Comparison of ENCODE assay signal across 9 cellular contexts in genomic region chr5:180072556-180072955, GRCh38. TPM values are rescaled to one million over a fixed set of nuclear protein-coding genes. Genes with fewer than 3 reads are reported as not detected.
DNase-seq lines count a peak whose midpoint lies in the region; ATAC-seq, FAIRE-seq and TF ChIP-seq lines count a peak whose summit lies in the region.
"Had no signal": no experiment of that assay in that cellular context is flagged by ENCODE, and none has a peak within 500 bp of the region (broad histone marks: within the 10 kb centered on the region; RNA-seq: fewer than 3 reads in every experiment).

No MANE protein-coding gene starts in this region.

- no peak overlapping the region for H2AK5ac ChIP-seq in mesenchymal stem cell (ENCODE audit: low read length, severe bottlenecking)

- H4K20me1 ChIP-seq in hepatocyte (ENCODE audit: insufficient read depth, poor library complexity, severe bottlenecking): peaks cover 28% of the 10 kb centered on the region
- peaks cover 32% of the 10 kb centered on the region for H4K20me1 ChIP-seq in smooth muscle cell (ENCODE audit: low read depth)

- H3K36me3 ChIP-seq in hepatocyte (replicated peaks; ENCODE audit: insufficient read depth, low read depth) (no peaks in the 10 kb centered on the region), spleen (no peaks in the 10 kb centered on the region), mesenchymal stem cell (ENCODE audit: control insufficient read depth in 1 of 2, insufficient read depth in 2 of 2, low read depth in 1 of 2, low read length in 2 of 2) (no peaks in the 10 kb centered on the region), smooth muscle cell (ENCODE audit: low read depth) (no peaks in the 10 kb centered on the region)

- FAIRE-seq in RCC 7860 (lab: Jason Lieb, UNC): no peak
- FAIRE-seq: urothelium cell line had no signal

- H3K23ac ChIP-seq in mesenchymal stem cell (ENCODE audit: low read length in 2 of 2): no peak overlapping the region

- CTCF ChIA-PET in activated CD4-positive, alpha-beta T cell treated with anti-CD3 and anti-CD28 coated beads for 36 hours (lab: Charles Lee): no interaction called here
- CTCF ChIA-PET in WTC11 (lab: Charles Lee): no interaction called here

- H3K4ac ChIP-seq in mesenchymal stem cell (ENCODE audit: low read depth in 1 of 2, low read length in 2 of 2): no peak overlapping the region

- H3K27me3 Mint-ChIP-seq in activated CD4-positive, alpha-beta T cell treated with anti-CD3 and anti-CD28 coated beads for 36 hours: no peaks in the 10 kb centered on the region
- H3K27me3 Mint-ChIP-seq in WTC11 (ENCODE audit: low read depth): peaks cover 40% of the 10 kb centered on the region

- peaks cover 2% of the 10 kb centered on the region for H3K9me3 Mint-ChIP-seq in activated CD4-positive, alpha-beta T cell treated with anti-CD3 and anti-CD28 coated beads for 36 hours (ENCODE audit: low read depth)
- peaks cover 13% of the 10 kb centered on the region for H3K9me3 Mint-ChIP-seq in WTC11

- no peak overlapping the region for H2BK12ac ChIP-seq in mesenchymal stem cell (ENCODE audit: low read length in 2 of 2)

- H3K14ac ChIP-seq in mesenchymal stem cell (ENCODE audit: low read length in 2 of 2): no peak overlapping the region

- peak overlapping the region; percentile 100 for H3K27ac ChIP-seq in hepatocyte
- peak overlapping the region in 6 of 8 donors; percentile 96 to 98 (median 97) for H3K27ac ChIP-seq in spleen
- H3K27ac ChIP-seq in mesenchymal stem cell (ENCODE audit: low read length, poor library complexity, severe bottlenecking): no peak overlapping the region
- no peak overlapping the region for H3K27ac ChIP-seq in smooth muscle cell (ENCODE audit: low read depth)

- H4K8ac ChIP-seq in mesenchymal stem cell (ENCODE audit: low read length): no peak overlapping the region

- H3K27me3 ChIP-seq in hepatocyte (no peaks in the 10 kb centered on the region), spleen (replicated peaks in 1 of 7) (peaks cover 0 to 5% (median 0%) of the 10 kb centered on the region in 7 donors), mesenchymal stem cell (ENCODE audit: control insufficient read depth in 1 of 2, insufficient read depth in 1 of 2, low read length in 2 of 2) (peaks cover 0 to 6% of the 10 kb centered on the region in 2 experiments), smooth muscle cell (ENCODE audit: low read depth) (no peaks in the 10 kb centered on the region)

- POLR2A ChIA-PET in activated CD4-positive, alpha-beta T cell treated with anti-CD3 and anti-CD28 coated beads for 36 hours (lab: Charles Lee): no interaction called here
- POLR2A ChIA-PET in WTC11 (lab: Charles Lee): no interaction called here

- no peaks in the 10 kb centered on the region for H3F3A ChIP-seq in smooth muscle cell (ENCODE audit: low read depth)

- TF ChIP-seq POLR2A in spleen (IDR thresholded peaks at IDR 0.05): no peak

- 96% methylated on average over 19 of the region's 25 CpGs for WGBS in hepatocyte (ENCODE audit: low lambda C conversion rate, missing lambda C conversion rate)
- 77 to 86% (median 80%) methylated on average over 20 to 25 of the region's 25 CpGs for WGBS in spleen, 5 donors
- WGBS in mesenchymal stem cell: 93% methylated on average over 17 of the region's 25 CpGs
- 93% methylated on average over 25 of the region's 25 CpGs for WGBS in smooth muscle cell (ENCODE audit: low lambda C conversion rate)

- no peak overlapping the region for H4K91ac ChIP-seq in mesenchymal stem cell (ENCODE audit: low read length)

- ATAC-seq in activated CD4-positive, alpha-beta T cell treated with anti-CD3 and anti-CD28 coated beads for 36 hours: no peak
- no peak for ATAC-seq in WTC11

- intact Hi-C loops in activated CD4-positive, alpha-beta T cell treated with anti-CD3 and anti-CD28 coated beads for 36 hours (cut with DNase I, micrococcal nuclease): loop anchor here in 1 of 2 experiments (1.0 to 5.0 kb wide), 7 partner anchors 165 to 522 kb away; partner anchors contain the start of genes CANX, HNRNPH1, MRNIP and RUFY1
- intact Hi-C loops in spleen (cut with DNase I; ENCODE audit: low total_unique reads): no loop called here

- no peak for TF ChIP-seq CTCF in WTC11 (IDR thresholded peaks at IDR 0.05)
- no peak for TF ChIP-seq CTCF in hepatocyte (IDR thresholded peaks at IDR 0.05; ENCODE audit: poor library complexity)
- TF ChIP-seq CTCF in spleen (IDR thresholded peaks at IDR 0.05 in 8 of 11, conservative IDR thresholded peaks at IDR 0.05 in 3 of 11): no peak
- TF ChIP-seq CTCF in smooth muscle cell (IDR thresholded peaks at IDR 0.05; ENCODE audit: borderline replicate concordance, insufficient read depth, poor library complexity, severe bottlenecking): no peak

- peak overlapping the region; percentile 17 for H3K4me2 ChIP-seq in hepatocyte
- H3K4me2 ChIP-seq in mesenchymal stem cell (ENCODE audit: low read length, poor library complexity, severe bottlenecking): no peak overlapping the region
- no peak overlapping the region for H3K4me2 ChIP-seq in smooth muscle cell

- H3K79me2 ChIP-seq in hepatocyte (peaks cover 32% of the 10 kb centered on the region), smooth muscle cell (ENCODE audit: low read depth) (peaks cover 33% of the 10 kb centered on the region)

- no peak overlapping the region for H2BK15ac ChIP-seq in mesenchymal stem cell (ENCODE audit: low read depth, poor library complexity, severe bottlenecking)

- H3K4me3 Mint-ChIP-seq in activated CD4-positive, alpha-beta T cell treated with anti-CD3 and anti-CD28 coated beads for 36 hours: peak overlapping the region; percentile 49
- H3K4me3 Mint-ChIP-seq in WTC11: peak overlapping the region; percentile 32; the same call in 1 of the 2 replicates

- peak; percentile 25 for DNase-seq in activated CD4-positive, alpha-beta T cell treated with anti-CD3 and anti-CD28 coated beads for 36 hours
- DNase-seq in activated CD4-positive, alpha-beta T cell treated with anti-CD3 and anti-CD28 coated beads, Interleukin-2, amount 50 U/mL, for 1 hour: no peak
- DNase-seq in WTC11 (ENCODE audit: low spot score) (no peak), hepatocyte (ENCODE audit: low spot score) (no peak), spleen (peak; percentile 89), RCC 7860 (ENCODE audit: low spot score) (no peak), mesenchymal stem cell (no peak), smooth muscle cell (lab: John Stamatoyannopoulos, UW; ENCODE audit: unreplicated experiment) (no peak)

- no peak overlapping the region for H3K18ac ChIP-seq in mesenchymal stem cell (ENCODE audit: low read depth in 1 of 2, low read length in 2 of 2)

- peak overlapping the region; percentile 40 for H3K27ac Mint-ChIP-seq in activated CD4-positive, alpha-beta T cell treated with anti-CD3 and anti-CD28 coated beads for 36 hours
- no peak overlapping the region for H3K27ac Mint-ChIP-seq in WTC11

- H3K36me3 Mint-ChIP-seq in activated CD4-positive, alpha-beta T cell treated with anti-CD3 and anti-CD28 coated beads for 36 hours (ENCODE audit: low read depth): peaks cover 1% of the 10 kb centered on the region
- H3K36me3 Mint-ChIP-seq in WTC11: peaks cover 13% of the 10 kb centered on the region

- H2AFZ ChIP-seq in hepatocyte (no peak overlapping the region), mesenchymal stem cell (ENCODE audit: low read depth, low read length) (no peak overlapping the region), smooth muscle cell (ENCODE audit: low read depth) (no peak overlapping the region)

- H3K9me2 ChIP-seq in hepatocyte (replicated peaks; ENCODE audit: insufficient read depth): no peaks in the 10 kb centered on the region

- H3K79me1 ChIP-seq in mesenchymal stem cell (replicated peaks; ENCODE audit: low read length, poor library complexity, severe bottlenecking): peaks cover 2% of the 10 kb centered on the region

- H3K9ac ChIP-seq in mesenchymal stem cell (ENCODE audit: low read length): no peak overlapping the region
- H3K9ac ChIP-seq in smooth muscle cell (ENCODE audit: low read depth): no peak overlapping the region

- H3K4me1 Mint-ChIP-seq in activated CD4-positive, alpha-beta T cell treated with anti-CD3 and anti-CD28 coated beads for 36 hours: peaks cover 29% of the 10 kb centered on the region
- peaks cover 35% of the 10 kb centered on the region for H3K4me1 Mint-ChIP-seq in WTC11

- H3K9me3 ChIP-seq in hepatocyte (ENCODE audit: low read depth): no peaks in the 10 kb centered on the region
- H3K9me3 ChIP-seq in spleen: peaks cover 0 to 4% (median 0%) of the 10 kb centered on the region in 8 donors
- H3K9me3 ChIP-seq in mesenchymal stem cell (ENCODE audit: control insufficient read depth, low read length): peaks cover 4% of the 10 kb centered on the region
- no peaks in the 10 kb centered on the region for H3K9me3 ChIP-seq in smooth muscle cell (replicated peaks; ENCODE audit: low read depth)

- peaks cover 11% of the 10 kb centered on the region for H3K4me1 ChIP-seq in hepatocyte (ENCODE audit: insufficient read depth)
- H3K4me1 ChIP-seq in spleen: peaks cover 10 to 47% (median 27%) of the 10 kb centered on the region in 6 donors
- peaks cover 4% of the 10 kb centered on the region for H3K4me1 ChIP-seq in mesenchymal stem cell (ENCODE audit: control insufficient read depth, insufficient read depth, low read depth, low read length)
- H3K4me1 ChIP-seq in smooth muscle cell (ENCODE audit: low read depth): peaks cover 29% of the 10 kb centered on the region

- H2BK120ac ChIP-seq in mesenchymal stem cell (ENCODE audit: low read depth, low read length): no peak overlapping the region

- no peak overlapping the region for H2BK5ac ChIP-seq in mesenchymal stem cell (ENCODE audit: low read depth, low read length, poor library complexity, severe bottlenecking)

- H3K4me3 ChIP-seq in hepatocyte: no peak overlapping the region
- peak overlapping the region in 5 of 8 donors; percentile 68 to 94 (median 82) for H3K4me3 ChIP-seq in spleen
- no peak overlapping the region for H3K4me3 ChIP-seq in mesenchymal stem cell (ENCODE audit: insufficient read depth in 1 of 2, low read depth in 1 of 2, low read length in 2 of 2)
- no peak overlapping the region for H3K4me3 ChIP-seq in smooth muscle cell

TF ChIP-seq in WTC11, 78 proteins besides CTCF, POLR2A, EP300 and RAD21 (continues in another document):
- TF ChIP-seq FOXJ3 (CRISPR knock-in tag; IDR thresholded peaks at IDR 0.05; ENCODE audit: borderline replicate concordance) (no peak), ZMAT4 (CRISPR knock-in tag; IDR thresholded peaks at IDR 0.05) (no peak)

RNA-seq across cellular contexts. Expression of gene RNF130, which starts 1.0 kb away (rescaled TPM):
- 10 to 100 TPM; 10.3 to 13.3 TPM for total RNA-seq in activated CD4-positive, alpha-beta T cell treated with anti-CD3 and anti-CD28 coated beads for 36 hours
- total RNA-seq in WTC11 (2021) (56.2 to 61.0 TPM (median 58.5 TPM) in 3 replicates), hepatocyte (39.6 and 42.4 TPM in 2 replicates), spleen (100 to 1,000 TPM in 1 of 7 donors, 10 to 100 TPM in 6; 64.5 to 119 (median 84.1) TPM), smooth muscle cell (32.4 and 43.8 TPM in 2 replicates)
- polyA plus RNA-seq in hepatocyte (62.4 and 64.9 TPM in 2 replicates), spleen (10 to 100 TPM; 44.1 to 57.0 (median 45.4) TPM), smooth muscle cell (32.1 and 37.5 TPM in 2 replicates)
- polyA plus RNA-seq in mesenchymal stem cell (2013, experiment 1 of 2): 54.8 TPM
- 54.6 TPM for polyA plus RNA-seq in mesenchymal stem cell (2013, experiment 2 of 2)

Comparison
In these comparisons a context has a peak if more than half of its experiments do, and no peak if none do; other contexts are left out.
1. DNase-seq: peak in activated CD4-positive, alpha-beta T cell treated with anti-CD3 and anti-CD28 coated beads for 36 hours (single experiment) and spleen (single experiment); none in activated CD4-positive, alpha-beta T cell treated with anti-CD3 and anti-CD28 coated beads, Interleukin-2, amount 50 U/mL, for 1 hour (single experiment), WTC11 (single experiment), hepatocyte (single experiment), RCC 7860 (single experiment), mesenchymal stem cell (single experiment) and smooth muscle cell (single experiment).
2. H3K27ac ChIP-seq: peak in hepatocyte (single experiment) and spleen (6 of 8); none in mesenchymal stem cell (single experiment) and smooth muscle cell (single experiment).
3. H3K4me3 ChIP-seq: peak in spleen (5 of 8); none in hepatocyte (single experiment), mesenchymal stem cell (0 of 2) and smooth muscle cell (single experiment).